24 cellular contexts compared by ENCODE assay signal in genomic region chr22:27378343-27378800, GRCh38.
DNase-seq lines count a peak whose midpoint lies in the region; FAIRE-seq and TF ChIP-seq lines count a peak whose summit lies in the region.
"Had no signal": no experiment of that assay in that cellular context is flagged by ENCODE, and none has a peak within 500 bp of the region (broad histone marks: within the 10 kb centered on the region; RNA-seq: fewer than 3 reads in every experiment).

No MANE protein-coding gene starts in this region.

- H3K23ac ChIP-seq in neuronal stem cell (ENCODE audit: low read depth, low read length, poor library complexity), result no peak overlapping the region

- H3K9me3 Mint-ChIP-seq in Caco-2 (ENCODE audit: unreplicated experiment) (no peaks in the 10 kb centered on the region), glutamatergic neuron (ENCODE audit: unreplicated experiment) (peaks cover 11% of the 10 kb centered on the region)
- H3K9me3 Mint-ChIP-seq: activated CD4-positive, alpha-beta memory T cell treated with anti-CD3 and anti-CD28 coated beads, Interleukin-2, amount 10 ng/mL, durations not matched to agents 7 days and 5 days; immature natural killer cell; T-helper 1 cell treated with Interleukin-12 subunit alpha and Interleukin-12 subunit beta and Interleukin-4 antibody, amounts not matched to agents 30 μg/mL and 1 μg/mL, for 36 hours had no signal

- H4K20me1 ChIP-seq in BLaER1, result no peaks in the 10 kb centered on the region

- H2AFZ ChIP-seq in neuronal stem cell (ENCODE audit: low read length), result peak overlapping the region; percentile 74

- no peak overlapping the region for H2AK5ac ChIP-seq in neuronal stem cell (ENCODE audit: low read depth, low read length)

- H2BK15ac ChIP-seq in neuronal stem cell (ENCODE audit: low read length), result no peak overlapping the region

- no peak overlapping the region for H2BK120ac ChIP-seq in neuronal stem cell (ENCODE audit: low read depth, low read length)

- no peaks in the 10 kb centered on the region for H3K36me3 ChIP-seq in BLaER1
- no peaks in the 10 kb centered on the region for H3K36me3 ChIP-seq in neuronal stem cell (replicated peaks in 1 of 2; ENCODE audit: control insufficient read depth in 2 of 2, insufficient read depth in 2 of 2, low read length in 2 of 2)
- H3K36me3 ChIP-seq in Caco-2 (ENCODE audit: control insufficient read depth, insufficient read depth, low read length), result no peaks in the 10 kb centered on the region
- H3K36me3 ChIP-seq: cardiac muscle cell, heart left ventricle, WERI-Rb-1 had no signal

- intact Hi-C loops in Caco-2 (cut with micrococcal nuclease; ENCODE audit: unreplicated experiment), result no loop called here

- CTCF ChIA-PET in Caco-2 (lab: Charles Lee), result no interaction called here

- H3K4me2 ChIP-seq in BLaER1 (peak overlapping the region; percentile 94), neuronal stem cell (ENCODE audit: insufficient read depth, low read length, poor library complexity, severe bottlenecking) (no peak overlapping the region)

- no CpG with 5 or more reads among the region's 12 CpGs for WGBS in neuronal stem cell (ENCODE audit: extremely low coverage in 2 of 2, insufficient read length in 2 of 2, insufficient replicate concordance in 1 of 2), 2 donors

- H3K9ac ChIP-seq in BLaER1, result peak overlapping the region; percentile 12; the same call in 1 of the 2 replicates
- peak overlapping the region; percentile 46 for H3K9ac ChIP-seq in neuronal stem cell (ENCODE audit: low read depth, low read length, poor library complexity)

- H4K8ac ChIP-seq in neuronal stem cell (ENCODE audit: low read depth, low read length), result no peak overlapping the region

- no peak overlapping the region for H2BK5ac ChIP-seq in neuronal stem cell (ENCODE audit: low read length)

- peak; percentile 8 for DNase-seq in NCI-H345 (lab: John Stamatoyannopoulos, UW)
- DNase-seq in choroid plexus epithelial cell (ENCODE audit: low read depth), result peak; percentile 86
- no peak for DNase-seq in neuronal stem cell (ENCODE audit: low spot score)
- no peak for DNase-seq in NCI-H1436 (lab: John Stamatoyannopoulos, UW)
- no peak for DNase-seq in Caco-2
- no peak for DNase-seq in glutamatergic neuron
- DNase-seq in RCC 7860 (ENCODE audit: low spot score), result no peak
- DNase-seq: activated CD4-positive, alpha-beta memory T cell treated with anti-CD3 and anti-CD28 coated beads, Interleukin-2, amount 10 ng/mL, durations not matched to agents 7 days and 5 days; activated naive CD4-positive, alpha-beta T cell treated with anti-CD3 and anti-CD28 coated beads, Interleukin-2, amount 50 U/mL, for 16 hours; activated T-cell treated with anti-CD3 and anti-CD28 coated beads, Interleukin-2, amount 50 U/mL, for 24 hours; Calu3; effector CD4-positive, alpha-beta T cell; immature natural killer cell; stimulated activated CD4-positive, alpha-beta T cell treated with anti-CD3 and anti-CD28 coated beads, Interleukin-2, amount 100 ng/mL, for 48 hours; substantia nigra; WERI-Rb-1 had no signal

- H3K27me3 Mint-ChIP-seq in Caco-2 (ENCODE audit: insufficient read depth, unreplicated experiment) (peaks cover 19% of the 10 kb centered on the region), glutamatergic neuron (ENCODE audit: unreplicated experiment) (peaks cover 11% of the 10 kb centered on the region)
- H3K27me3 Mint-ChIP-seq: activated CD4-positive, alpha-beta memory T cell treated with anti-CD3 and anti-CD28 coated beads, Interleukin-2, amount 10 ng/mL, durations not matched to agents 7 days and 5 days; IgD-negative memory B cell had no signal

- no peaks in the 10 kb centered on the region for H3K79me1 ChIP-seq in neuronal stem cell (ENCODE audit: low read depth, low read length)

- H2BK12ac ChIP-seq in neuronal stem cell (ENCODE audit: low read length), result no peak overlapping the region

- peaks cover 10% of the 10 kb centered on the region for H3K9me3 ChIP-seq in BLaER1
- no peaks in the 10 kb centered on the region for H3K9me3 ChIP-seq in neuronal stem cell (replicated peaks in 1 of 2; ENCODE audit: control insufficient read depth in 2 of 2, insufficient read depth in 1 of 2, low read depth in 1 of 2, low read length in 2 of 2)
- H3K9me3 ChIP-seq in Caco-2, result no peaks in the 10 kb centered on the region

- peak overlapping the region; percentile 12 for H3K18ac ChIP-seq in neuronal stem cell (ENCODE audit: low read length)

- H3K14ac ChIP-seq in neuronal stem cell (ENCODE audit: low read length), result no peak overlapping the region

- no peaks in the 10 kb centered on the region for H3K36me3 Mint-ChIP-seq in Caco-2 (ENCODE audit: insufficient read depth, unreplicated experiment)
- peaks cover 10% of the 10 kb centered on the region for H3K36me3 Mint-ChIP-seq in glutamatergic neuron (ENCODE audit: unreplicated experiment)
- H3K36me3 Mint-ChIP-seq: IgD-negative memory B cell, immature natural killer cell had no signal

- POLR2A ChIA-PET in Caco-2 (lab: Charles Lee), result no interaction called here

- H3K4me3 ChIP-seq in BLaER1 (peak overlapping the region; percentile 12; the same call in 1 of the 2 replicates), choroid plexus epithelial cell (ENCODE audit: low read depth, low read length) (peak overlapping the region; percentile 40), neuronal stem cell (ENCODE audit: low read length in 2 of 2) (no peak overlapping the region), Caco-2 (ENCODE audit: low read depth, low read length) (no peak overlapping the region)
- H3K4me3 ChIP-seq: cardiac muscle cell, GM12878, heart left ventricle had no signal

- no peak overlapping the region for H3K4me3 Mint-ChIP-seq in Caco-2 (ENCODE audit: unreplicated experiment)
- no peak overlapping the region for H3K4me3 Mint-ChIP-seq in glutamatergic neuron (ENCODE audit: unreplicated experiment)
- H3K4me3 Mint-ChIP-seq: activated CD4-positive, alpha-beta memory T cell treated with anti-CD3 and anti-CD28 coated beads, Interleukin-2, amount 10 ng/mL, durations not matched to agents 7 days and 5 days; activated T-cell treated with anti-CD3 and anti-CD28 coated beads, Interleukin-2, amount 50 U/mL, for 24 hours; IgD-negative memory B cell; immature natural killer cell; T-helper 1 cell treated with Interleukin-12 subunit alpha and Interleukin-12 subunit beta and Interleukin-4 antibody, amounts not matched to agents 30 μg/mL and 1 μg/mL, for 36 hours had no signal

- no peak overlapping the region for H4K91ac ChIP-seq in neuronal stem cell (ENCODE audit: low read depth, low read length, poor library complexity)

- H3K27ac Mint-ChIP-seq in Caco-2 (ENCODE audit: unreplicated experiment) (no peak overlapping the region), glutamatergic neuron (ENCODE audit: unreplicated experiment) (no peak overlapping the region)
- H3K27ac Mint-ChIP-seq: activated CD4-positive, alpha-beta memory T cell treated with anti-CD3 and anti-CD28 coated beads, Interleukin-2, amount 10 ng/mL, durations not matched to agents 7 days and 5 days; activated T-cell treated with anti-CD3 and anti-CD28 coated beads, Interleukin-2, amount 50 U/mL, for 24 hours; IgD-negative memory B cell; immature natural killer cell; T-helper 1 cell treated with Interleukin-12 subunit alpha and Interleukin-12 subunit beta and Interleukin-4 antibody, amounts not matched to agents 30 μg/mL and 1 μg/mL, for 36 hours had no signal

- H3K4me1 Mint-ChIP-seq in Caco-2 (ENCODE audit: low read depth, unreplicated experiment) (no peaks in the 10 kb centered on the region), glutamatergic neuron (ENCODE audit: low read depth, unreplicated experiment) (peaks cover 6% of the 10 kb centered on the region)
- H3K4me1 Mint-ChIP-seq: activated CD4-positive, alpha-beta memory T cell treated with anti-CD3 and anti-CD28 coated beads, Interleukin-2, amount 10 ng/mL, durations not matched to agents 7 days and 5 days; IgD-negative memory B cell; immature natural killer cell had no signal

- no TSS peak for BruUV-seq in Caco-2 (replicated peaks; lab: Mats Ljungman, UMichigan)

- no peaks in the 10 kb centered on the region for H3K27me3 ChIP-seq in BLaER1
- H3K27me3 ChIP-seq in neuronal stem cell (ENCODE audit: control insufficient read depth in 3 of 3, insufficient read depth in 3 of 3, low read depth in 1 of 3, low read length in 3 of 3), result no peaks in the 10 kb centered on the region
- no peaks in the 10 kb centered on the region; the same call in 1 of the 2 replicates for H3K27me3 ChIP-seq in Caco-2 (replicated peaks; ENCODE audit: control insufficient read depth, insufficient read depth, low read length)
- H3K27me3 ChIP-seq: cardiac muscle cell had no signal

- H3K4ac ChIP-seq in neuronal stem cell (ENCODE audit: low read length), result no peak overlapping the region

- H3K27ac ChIP-seq in BLaER1 (peak overlapping the region; percentile 38; the same call in 1 of the 2 replicates), neuronal stem cell (replicated peaks; ENCODE audit: low read length) (no peak overlapping the region)
- H3K27ac ChIP-seq: cardiac muscle cell, heart left ventricle, WERI-Rb-1 had no signal

- H3K4me1 ChIP-seq in BLaER1, result peaks cover 65% of the 10 kb centered on the region
- H3K4me1 ChIP-seq in neuronal stem cell (ENCODE audit: control insufficient read depth in 2 of 2, insufficient read depth in 1 of 2, low read depth in 1 of 2, low read length in 2 of 2), result peaks cover 5 to 25% of the 10 kb centered on the region in 2 donors
- no peaks in the 10 kb centered on the region for H3K4me1 ChIP-seq in Caco-2
- H3K4me1 ChIP-seq: heart left ventricle had no signal

- no peak for FAIRE-seq in RCC 7860 (lab: Jason Lieb, UNC)
- FAIRE-seq: G401.6, GM12878, H1 had no signal

- TF ChIP-seq CTCF in choroid plexus epithelial cell (conservative IDR thresholded peaks at IDR 0.05; ENCODE audit: low read depth, low read length), result no peak
- no peak for TF ChIP-seq CTCF in Caco-2 (IDR thresholded peaks at IDR 0.05; ENCODE audit: insufficient read depth in 1 of 2, low read depth in 1 of 2, low read length in 1 of 2, severe bottlenecking in 1 of 2, unreplicated experiment in 1 of 2)
- TF ChIP-seq CTCF in glutamatergic neuron (IDR thresholded peaks at IDR 0.05; ENCODE audit: partially characterized antibody, unreplicated experiment), result no peak

Comparison
In these comparisons a context has a peak if more than half of its experiments do, and no peak if none do; other contexts are left out.
1. H3K4me3 ChIP-seq: peak in BLaER1 (single experiment) and choroid plexus epithelial cell (single experiment); none in neuronal stem cell (0 of 2) and Caco-2 (single experiment).
2. DNase-seq: peak in NCI-H345 (single experiment) and choroid plexus epithelial cell (single experiment); none in neuronal stem cell (single experiment), NCI-H1436 (single experiment), Caco-2 (0 of 2), glutamatergic neuron (single experiment) and RCC 7860 (single experiment).